Comparison of ENCODE assay signal across 14 cellular contexts in the genomic region with DNA sequence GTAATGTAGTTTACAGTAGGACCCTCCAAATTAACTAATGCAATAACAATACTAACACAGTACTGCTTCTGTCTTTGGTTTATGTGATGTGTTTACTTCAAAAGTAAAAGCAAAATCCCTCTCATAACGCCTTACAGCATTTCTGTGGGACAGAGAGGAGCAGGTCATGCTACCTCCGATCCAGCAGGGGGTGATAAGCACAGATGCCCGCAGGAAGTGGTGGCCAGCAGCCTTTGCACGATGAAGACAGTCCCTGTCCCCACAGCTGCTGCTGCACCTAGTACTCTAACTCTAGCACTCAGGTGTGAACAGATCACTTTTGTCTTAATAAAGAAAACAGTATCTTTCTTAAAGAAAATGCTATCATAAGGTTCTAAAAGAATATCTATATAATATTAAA. TPM values are rescaled to one million over a fixed set of nuclear protein-coding genes. Genes with fewer than 3 reads are reported as not detected.
DNase-seq lines count a peak whose midpoint lies in the region; ATAC-seq and TF ChIP-seq lines count a peak whose summit lies in the region.
"Had no signal": no experiment of that assay in that cellular context is flagged by ENCODE, and none has a peak within 500 bp of the region (broad histone marks: within the 10 kb centered on the region; RNA-seq: fewer than 3 reads in every experiment).

No MANE protein-coding gene starts in this region.

- H3K4me3 ChIP-seq in SK-N-SH (ENCODE audit: low read depth in 2 of 2, low read length in 1 of 2) (no peak overlapping the region), brain microvascular endothelial cell (ENCODE audit: low read depth, low read length) (no peak overlapping the region), rectal smooth muscle tissue (ENCODE audit: low read length) (no peak overlapping the region), breast epithelium (no peak overlapping the region), upper lobe of right lung (no peak overlapping the region)
- H3K4me3 ChIP-seq: skin epidermis had no signal

- intact Hi-C loops in breast epithelium (cut with DNase I; ENCODE audit: low total_unique reads) = no loop called here
- intact Hi-C loops in upper lobe of right lung (cut with DNase I) = no loop called here

- H3K9ac ChIP-seq in SK-N-SH (no peak overlapping the region), rectal smooth muscle tissue (ENCODE audit: low read length) (no peak overlapping the region)

- WGBS in SK-N-SH (ENCODE audit: low lambda C conversion rate) = 97% methylated on average over 4 of the region's 4 CpGs

- POLR2A ChIA-PET in SK-N-SH (lab: Yijun Ruan, JAX) = no interaction called here

- TF ChIP-seq RAD21 in SK-N-SH (IDR thresholded peaks at IDR 0.05; ENCODE audit: low read length) = no peak

- no peak overlapping the region for H3K4me2 ChIP-seq in SK-N-SH

- H3K9me2 ChIP-seq in SK-N-SH = no peaks in the 10 kb centered on the region

- TF ChIP-seq POLR2A in breast epithelium (IDR thresholded peaks at IDR 0.05) = no peak

- H3K9me3 ChIP-seq in SK-N-SH (no peaks in the 10 kb centered on the region), breast epithelium (no peaks in the 10 kb centered on the region), upper lobe of right lung (no peaks in the 10 kb centered on the region)

- H3K36me3 ChIP-seq in SK-N-SH (replicated peaks in 1 of 2; ENCODE audit: control insufficient read depth in 1 of 2, insufficient read depth in 2 of 2, low read length in 1 of 2) = peaks cover 0 to 6% of the 10 kb centered on the region in 2 experiments
- no peaks in the 10 kb centered on the region for H3K36me3 ChIP-seq in brain microvascular endothelial cell (replicated peaks)
- H3K36me3 ChIP-seq in rectal smooth muscle tissue (ENCODE audit: control insufficient read depth, insufficient read depth, low read length) = no peaks in the 10 kb centered on the region
- H3K36me3 ChIP-seq in breast epithelium = no peaks in the 10 kb centered on the region
- H3K36me3 ChIP-seq in upper lobe of right lung = no peaks in the 10 kb centered on the region

- H3K27me3 ChIP-seq in SK-N-SH (ENCODE audit: insufficient read depth) = no peaks in the 10 kb centered on the region
- H3K27me3 ChIP-seq in brain microvascular endothelial cell (replicated peaks) = no peaks in the 10 kb centered on the region
- no peaks in the 10 kb centered on the region for H3K27me3 ChIP-seq in rectal smooth muscle tissue (ENCODE audit: control insufficient read depth, insufficient read depth, low read length)
- H3K27me3 ChIP-seq in breast epithelium = no peaks in the 10 kb centered on the region
- H3K27me3 ChIP-seq in upper lobe of right lung = no peaks in the 10 kb centered on the region

- no peaks in the 10 kb centered on the region for H3K79me2 ChIP-seq in SK-N-SH (ENCODE audit: insufficient read depth)

- in situ Hi-C loops in brain microvascular endothelial cell (cut with HindIII; ENCODE audit: low pct_ligation_motif_present, low sequenced_read_pairs) = no loop called here

- H4K20me1 ChIP-seq in SK-N-SH (ENCODE audit: insufficient read depth) = no peaks in the 10 kb centered on the region

- no peaks in the 10 kb centered on the region for H3F3A ChIP-seq in SK-N-SH (replicated peaks; ENCODE audit: insufficient read depth)

- ATAC-seq in SK-N-SH treated with all-trans-retinoic acid at 6 μM for 48 hours (no peak), upper lobe of right lung (no peak)

- no peak overlapping the region for H3K27ac ChIP-seq in SK-N-SH (ENCODE audit: low read depth in 2 of 2, low read length in 1 of 2)
- no peak overlapping the region for H3K27ac ChIP-seq in brain microvascular endothelial cell
- H3K27ac ChIP-seq in rectal smooth muscle tissue (ENCODE audit: low read depth, low read length) = peak overlapping the region; percentile 38
- no peak overlapping the region for H3K27ac ChIP-seq in breast epithelium
- H3K27ac ChIP-seq in upper lobe of right lung = no peak overlapping the region
- H3K27ac ChIP-seq: skin epidermis had no signal

- CTCF ChIA-PET in SK-N-SH (lab: Yijun Ruan, JAX) = interaction anchor here (0.6 kb wide), 1 partner anchor 209 kb away, joined by 3 read pairs; no protein-coding TSS in a partner anchor

- no peak for TF ChIP-seq EP300 in SK-N-SH (IDR thresholded peaks at IDR 0.05; ENCODE audit: borderline replicate concordance in 1 of 2, low read depth in 1 of 2, low read length in 1 of 2)

- H3K4me1 ChIP-seq in SK-N-SH (ENCODE audit: control insufficient read depth in 1 of 2, insufficient read depth in 2 of 2, low read depth in 1 of 2, low read length in 1 of 2) (peaks cover 0 to 3% of the 10 kb centered on the region in 2 experiments; a peak in 2 of 4 replicates), rectal smooth muscle tissue (ENCODE audit: control insufficient read depth, insufficient read depth, low read length) (peaks cover 6% of the 10 kb centered on the region), breast epithelium (no peaks in the 10 kb centered on the region), upper lobe of right lung (no peaks in the 10 kb centered on the region)

- no peak overlapping the region for H2AFZ ChIP-seq in SK-N-SH (ENCODE audit: low read depth)

- DNase-seq in SK-N-SH = peak; percentile 8
- peak; percentile 12 for DNase-seq in HuH-7 (ENCODE audit: low spot score)
- no peak for DNase-seq in brain microvascular endothelial cell
- no peak for DNase-seq in breast epithelium (ENCODE audit: low spot score in 2 of 2)
- no peak for DNase-seq in NK-92 treated with Interleukin-12 subunit alpha and Interleukin-12 subunit beta, amount 100 ng/mL, for 24 hours (lab: John Stamatoyannopoulos, UW)
- no peak for DNase-seq in upper lobe of right lung
- DNase-seq: 8988T; activated naive CD8-positive, alpha-beta T cell treated with anti-CD3 and anti-CD28 coated beads, Interleukin-2, amount 50 U/mL, for 24 hours; activated T-cell treated with anti-CD3 and anti-CD28 coated beads for 4 hours; DMS79 treated with DMSO at 0.1 percent for 48 hours; NCI-H187 treated with DMSO at 0.1 percent for 48 hours had no signal

- TF ChIP-seq CTCF in SK-N-SH (IDR thresholded peaks at IDR 0.05) (peak; percentile 20; the same call in 1 of the 2 replicates), brain microvascular endothelial cell (IDR thresholded peaks at IDR 0.05; ENCODE audit: low read depth, low read length, missing control alignments) (peak; percentile 22), breast epithelium (IDR thresholded peaks at IDR 0.05) (no peak), upper lobe of right lung (IDR thresholded peaks at IDR 0.05) (no peak)

TF ChIP-seq in SK-N-SH, 30 proteins besides CTCF, POLR2A, EP300 and RAD21 (continues in another document):
- TF ChIP-seq, protein P1, sequence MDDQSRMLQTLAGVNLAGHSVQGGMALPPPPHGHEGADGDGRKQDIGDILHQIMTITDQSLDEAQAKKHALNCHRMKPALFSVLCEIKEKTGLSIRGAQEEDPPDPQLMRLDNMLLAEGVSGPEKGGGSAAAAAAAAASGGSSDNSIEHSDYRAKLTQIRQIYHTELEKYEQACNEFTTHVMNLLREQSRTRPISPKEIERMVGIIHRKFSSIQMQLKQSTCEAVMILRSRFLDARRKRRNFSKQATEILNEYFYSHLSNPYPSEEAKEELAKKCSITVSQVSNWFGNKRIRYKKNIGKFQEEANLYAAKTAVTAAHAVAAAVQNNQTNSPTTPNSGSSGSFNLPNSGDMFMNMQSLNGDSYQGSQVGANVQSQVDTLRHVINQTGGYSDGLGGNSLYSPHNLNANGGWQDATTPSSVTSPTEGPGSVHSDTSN (IDR thresholded peaks at IDR 0.05) = no peak
- TF ChIP-seq EZH2phosphoT487 (IDR thresholded peaks at IDR 0.05; ENCODE audit: borderline replicate concordance, low read depth) (no peak), GABPA (IDR thresholded peaks at IDR 0.05; ENCODE audit: low read depth) (no peak), CHD2 (IDR thresholded peaks at IDR 0.05; ENCODE audit: low read length, partially characterized antibody) (no peak), ELF1 (IDR thresholded peaks at IDR 0.05) (no peak), RXRA (IDR thresholded peaks at IDR 0.05; ENCODE audit: borderline replicate concordance, low read depth) (no peak)
- TF ChIP-seq, protein P2, sequence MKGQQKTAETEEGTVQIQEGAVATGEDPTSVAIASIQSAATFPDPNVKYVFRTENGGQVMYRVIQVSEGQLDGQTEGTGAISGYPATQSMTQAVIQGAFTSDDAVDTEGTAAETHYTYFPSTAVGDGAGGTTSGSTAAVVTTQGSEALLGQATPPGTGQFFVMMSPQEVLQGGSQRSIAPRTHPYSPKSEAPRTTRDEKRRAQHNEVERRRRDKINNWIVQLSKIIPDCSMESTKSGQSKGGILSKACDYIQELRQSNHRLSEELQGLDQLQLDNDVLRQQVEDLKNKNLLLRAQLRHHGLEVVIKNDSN (IDR thresholded peaks at IDR 0.05; ENCODE audit: borderline replicate concordance, low read depth) = no peak

TF ChIP-seq in SK-N-SH treated with all-trans-retinoic acid at 6 μM for 48 hours, 23 proteins besides CTCF, POLR2A, EP300 and RAD21 (continues in another document):
- TF ChIP-seq ZFP30 (CRISPR knock-in tag; IDR thresholded peaks at IDR 0.05) (no peak), TCF4 (CRISPR knock-in tag; IDR thresholded peaks at IDR 0.05; ENCODE audit: borderline replicate concordance) (no peak), ESRRG (CRISPR knock-in tag; IDR thresholded peaks at IDR 0.05) (no peak)
- TF ChIP-seq, protein P3, sequence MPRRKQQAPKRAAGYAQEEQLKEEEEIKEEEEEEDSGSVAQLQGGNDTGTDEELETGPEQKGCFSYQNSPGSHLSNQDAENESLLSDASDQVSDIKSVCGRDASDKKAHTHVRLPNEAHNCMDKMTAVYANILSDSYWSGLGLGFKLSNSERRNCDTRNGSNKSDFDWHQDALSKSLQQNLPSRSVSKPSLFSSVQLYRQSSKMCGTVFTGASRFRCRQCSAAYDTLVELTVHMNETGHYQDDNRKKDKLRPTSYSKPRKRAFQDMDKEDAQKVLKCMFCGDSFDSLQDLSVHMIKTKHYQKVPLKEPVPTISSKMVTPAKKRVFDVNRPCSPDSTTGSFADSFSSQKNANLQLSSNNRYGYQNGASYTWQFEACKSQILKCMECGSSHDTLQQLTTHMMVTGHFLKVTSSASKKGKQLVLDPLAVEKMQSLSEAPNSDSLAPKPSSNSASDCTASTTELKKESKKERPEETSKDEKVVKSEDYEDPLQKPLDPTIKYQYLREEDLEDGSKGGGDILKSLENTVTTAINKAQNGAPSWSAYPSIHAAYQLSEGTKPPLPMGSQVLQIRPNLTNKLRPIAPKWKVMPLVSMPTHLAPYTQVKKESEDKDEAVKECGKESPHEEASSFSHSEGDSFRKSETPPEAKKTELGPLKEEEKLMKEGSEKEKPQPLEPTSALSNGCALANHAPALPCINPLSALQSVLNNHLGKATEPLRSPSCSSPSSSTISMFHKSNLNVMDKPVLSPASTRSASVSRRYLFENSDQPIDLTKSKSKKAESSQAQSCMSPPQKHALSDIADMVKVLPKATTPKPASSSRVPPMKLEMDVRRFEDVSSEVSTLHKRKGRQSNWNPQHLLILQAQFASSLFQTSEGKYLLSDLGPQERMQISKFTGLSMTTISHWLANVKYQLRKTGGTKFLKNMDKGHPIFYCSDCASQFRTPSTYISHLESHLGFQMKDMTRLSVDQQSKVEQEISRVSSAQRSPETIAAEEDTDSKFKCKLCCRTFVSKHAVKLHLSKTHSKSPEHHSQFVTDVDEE (CRISPR knock-in tag; IDR thresholded peaks at IDR 0.05) = no peak

RNA-seq across cellular contexts. Expression of a gene that starts 38.3 kb away (rescaled TPM):
- polyA plus RNA-seq in SK-N-SH (2012; rRNA removed) = 16.8 and 21.5 TPM in 2 replicates
- 20.7 and 21.0 TPM in 2 replicates for polyA plus RNA-seq in SK-N-SH (2012; cell fraction: cytosol; rRNA removed)
- 11.5 and 18.8 TPM in 2 replicates for polyA plus RNA-seq in SK-N-SH (2012; cell fraction: nucleus; rRNA removed)
- total RNA-seq in breast epithelium (10 to 100 TPM; 27.4 to 31.8 (median 28.5) TPM), upper lobe of right lung (30.6 TPM)

Comparison
In these comparisons a context has a peak if more than half of its experiments do, and no peak if none do; other contexts are left out.
1. DNase-seq: peak in SK-N-SH (single experiment) and HuH-7 (single experiment); none in brain microvascular endothelial cell (single experiment), breast epithelium (0 of 2), NK-92 treated with Interleukin-12 subunit alpha and Interleukin-12 subunit beta, amount 100 ng/mL, for 24 hours (single experiment) and upper lobe of right lung (single experiment).
2. CTCF ChIP-seq: peak in SK-N-SH (single experiment) and brain microvascular endothelial cell (single experiment); none in breast epithelium (0 of 3) and upper lobe of right lung (single experiment).